ENCODE assay signal across 18 cellular contexts in the genomic region with DNA sequence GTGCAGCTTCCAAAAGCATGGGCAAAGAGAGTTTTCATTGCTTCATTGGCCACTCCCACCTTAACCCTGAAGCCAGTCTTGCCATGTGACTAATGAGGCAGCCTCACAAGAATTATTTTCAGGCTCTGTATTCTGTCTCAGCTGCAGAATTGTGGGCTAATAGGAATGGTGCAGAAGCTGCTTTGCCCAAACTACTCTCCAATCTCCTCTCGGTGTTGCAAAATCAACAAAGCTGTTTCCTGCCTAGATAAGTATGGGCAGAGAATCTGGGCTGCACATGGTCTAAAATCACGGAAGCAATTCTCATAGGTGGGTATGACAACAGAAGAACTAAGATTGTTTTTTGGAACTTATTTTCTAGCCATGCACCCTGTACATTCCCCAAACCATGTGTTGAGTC. TPM values are rescaled to one million over a fixed set of nuclear protein-coding genes. Genes with fewer than 3 reads are reported as not detected.
DNase-seq lines count a peak whose midpoint lies in the region; ATAC-seq and TF ChIP-seq lines count a peak whose summit lies in the region.
"Had no signal": no experiment of that assay in that cellular context is flagged by ENCODE, and none has a peak within 500 bp of the region (broad histone marks: within the 10 kb centered on the region; RNA-seq: fewer than 3 reads in every experiment).

No MANE protein-coding gene starts in this region.

- DNase-seq in EH (ENCODE audit: low read depth), result peak; percentile 74
- DNase-seq in LHCN-M2 (ENCODE audit: low read depth), result peak; percentile 32
- peak; percentile 79 for DNase-seq in choroid plexus epithelial cell (ENCODE audit: low read depth)
- DNase-seq in mucosa of gallbladder (ENCODE audit: low spot score), result peak; percentile 12
- DNase-seq in suprapubic skin (ENCODE audit: low spot score in 2 of 2), result no peak
- no peak for DNase-seq in NAMALWA (ENCODE audit: low spot score)
- no peak for DNase-seq in left lobe of liver (ENCODE audit: low spot score)
- DNase-seq in NCI-H2227 treated with DMSO at 0.1 percent for 48 hours (lab: John Stamatoyannopoulos, UW), result no peak
- DNase-seq: activated effector memory CD4-positive, alpha-beta T cell treated with anti-CD3 and anti-CD28 coated beads, Interleukin-2, amount 50 U/mL, for 16 hours; caudate nucleus; CD8-positive, alpha-beta memory T cell; H9; lower lobe of right lung; NCI-H187 treated with DMSO at 0.1 percent for 48 hours; NCI-H748 treated with DMSO at 0.1 percent for 48 hours; sigmoid colon; stimulated activated naive CD4-positive, alpha-beta T cell had no signal

- no peaks in the 10 kb centered on the region for H3K4me1 ChIP-seq in suprapubic skin
- H3K4me1 ChIP-seq: lower lobe of right lung, sigmoid colon had no signal

- H3K27ac ChIP-seq in suprapubic skin, result no peak overlapping the region
- H3K27ac ChIP-seq: lower lobe of right lung, sigmoid colon had no signal

- no peak for TF ChIP-seq CTCF in choroid plexus epithelial cell (conservative IDR thresholded peaks at IDR 0.05; ENCODE audit: low read depth, low read length)
- TF ChIP-seq CTCF in suprapubic skin (IDR thresholded peaks at IDR 0.05), result no peak

- H3K27me3 ChIP-seq in suprapubic skin, result no peaks in the 10 kb centered on the region
- H3K27me3 ChIP-seq: sigmoid colon had no signal

- 32% methylated on average over 2 of the region's 2 CpGs for WGBS in suprapubic skin

- no peak for ATAC-seq in left lobe of liver
- ATAC-seq: lower lobe of right lung had no signal

- TF ChIP-seq EP300 in suprapubic skin (IDR thresholded peaks at IDR 0.05), result no peak

- H3K4me3 ChIP-seq in choroid plexus epithelial cell (ENCODE audit: low read depth, low read length) (no peak overlapping the region), suprapubic skin (no peak overlapping the region)
- H3K4me3 ChIP-seq: lower lobe of right lung, sigmoid colon had no signal

- TF ChIP-seq POLR2A in suprapubic skin (IDR thresholded peaks at IDR 0.05), result no peak

- H3K36me3 ChIP-seq in suprapubic skin, result no peaks in the 10 kb centered on the region
- H3K36me3 ChIP-seq: lower lobe of right lung, sigmoid colon had no signal

- H3K9me3 ChIP-seq in suprapubic skin, result no peaks in the 10 kb centered on the region
- H3K9me3 ChIP-seq: lower lobe of right lung, sigmoid colon had no signal

RNA-seq across cellular contexts. Expression of a gene that starts 31.4 kb away (rescaled TPM):
- total RNA-seq in LHCN-M2 (2014; rRNA removed) (not detected in 2 replicates), mucosa of gallbladder (not detected), suprapubic skin (not detected), left lobe of liver (not detected)
- polyA plus RNA-seq in LHCN-M2 (2012), result not detected
- total RNA-seq: CD8-positive, alpha-beta memory T cell; H9; lower lobe of right lung; sigmoid colon had no signal
- polyA plus RNA-seq: neural cell, sigmoid colon had no signal

Comparison
In these comparisons a context has a peak if more than half of its experiments do, and no peak if none do; other contexts are left out.
1. DNase-seq: peak in EH (single experiment), LHCN-M2 (single experiment), choroid plexus epithelial cell (single experiment) and mucosa of gallbladder (single experiment); none in suprapubic skin (0 of 2), NAMALWA (single experiment), left lobe of liver (single experiment) and NCI-H2227 treated with DMSO at 0.1 percent for 48 hours (single experiment).